8 cellular contexts compared by ENCODE assay signal in genomic region chr12:99985631-99986030, GRCh38. TPM values are rescaled to one million over a fixed set of nuclear protein-coding genes. Genes with fewer than 3 reads are reported as not detected.
DNase-seq lines count a peak whose midpoint lies in the region; ATAC-seq and TF ChIP-seq lines count a peak whose summit lies in the region.

No MANE protein-coding gene starts in this region.

- H3K4me3 ChIP-seq in BLaER1, result peak overlapping the region; percentile 85
- peak overlapping the region; percentile 72 for H3K4me3 ChIP-seq in Karpas-422 (ENCODE audit: low read length)

- H3K4me1 ChIP-seq in BLaER1, result peaks cover 26% of the 10 kb centered on the region
- H3K4me1 ChIP-seq in Karpas-422 (ENCODE audit: low read length), result peaks cover 11% of the 10 kb centered on the region

- peak overlapping the region; percentile 89 for H3K9ac ChIP-seq in BLaER1
- peak overlapping the region; percentile 66; the same call in 1 of the 2 replicates for H3K9ac ChIP-seq in Karpas-422 (ENCODE audit: low read length)

- no peak for TF ChIP-seq CTCF in nephron progenitor cell (IDR thresholded peaks at IDR 0.05)

- H3K9me2 ChIP-seq in Karpas-422 (replicated peaks; ENCODE audit: insufficient read depth, low read length), result no peaks in the 10 kb centered on the region

- H3K9me3 ChIP-seq in BLaER1 (0 out of 2 replicates have a peak, but pooled peaks cover 5% of the 10 kb centered on the region), Karpas-422 (ENCODE audit: low read length) (no peaks in the 10 kb centered on the region)

- H3K27me3 Mint-ChIP-seq in central memory CD8-positive, alpha-beta T cell, result peaks cover 66% of the 10 kb centered on the region
- H3K27me3 Mint-ChIP-seq in nephron progenitor cell (ENCODE audit: low read depth, poor library complexity), result peaks cover 58% of the 10 kb centered on the region

- no peaks in the 10 kb centered on the region for H3K4me1 Mint-ChIP-seq in central memory CD8-positive, alpha-beta T cell
- H3K4me1 Mint-ChIP-seq in nephron progenitor cell, result peaks cover 18% of the 10 kb centered on the region

- no peaks in the 10 kb centered on the region for H3K79me2 ChIP-seq in Karpas-422 (ENCODE audit: low read length)

- H3K9me3 Mint-ChIP-seq in central memory CD8-positive, alpha-beta T cell, result no peaks in the 10 kb centered on the region
- H3K9me3 Mint-ChIP-seq in nephron progenitor cell, result no peaks in the 10 kb centered on the region

- H3K36me3 Mint-ChIP-seq in central memory CD8-positive, alpha-beta T cell (ENCODE audit: insufficient read depth), result no peaks in the 10 kb centered on the region
- no peaks in the 10 kb centered on the region for H3K36me3 Mint-ChIP-seq in nephron progenitor cell (ENCODE audit: low read depth)

- peak overlapping the region; percentile 34 for H3K4me3 Mint-ChIP-seq in central memory CD8-positive, alpha-beta T cell
- H3K4me3 Mint-ChIP-seq in nephron progenitor cell, result peak overlapping the region; percentile 89

- peak overlapping the region; percentile 92 for H3K27ac ChIP-seq in BLaER1
- H3K27ac ChIP-seq in Karpas-422 (ENCODE audit: low read length), result no peak overlapping the region

- no peaks in the 10 kb centered on the region for H3K36me3 ChIP-seq in BLaER1
- H3K36me3 ChIP-seq in Karpas-422 (ENCODE audit: insufficient read depth, low read length), result no peaks in the 10 kb centered on the region

- no peak overlapping the region for H3K27ac Mint-ChIP-seq in central memory CD8-positive, alpha-beta T cell (ENCODE audit: low read depth)
- H3K27ac Mint-ChIP-seq in nephron progenitor cell, result no peak overlapping the region

- H4K20me1 ChIP-seq in BLaER1 (no peaks in the 10 kb centered on the region), Karpas-422 (ENCODE audit: insufficient read depth, low read depth, low read length) (no peaks in the 10 kb centered on the region)

- no peaks in the 10 kb centered on the region for H3K27me3 ChIP-seq in BLaER1
- H3K27me3 ChIP-seq in Karpas-422 (ENCODE audit: low read length), result no peaks in the 10 kb centered on the region

- H3K4me2 ChIP-seq in BLaER1 (peak overlapping the region; percentile 91), Karpas-422 (ENCODE audit: low read depth, low read length, poor library complexity, severe bottlenecking) (peak overlapping the region; percentile 90)

- no peak overlapping the region for H2AFZ ChIP-seq in Karpas-422 (ENCODE audit: low read length)

- no peak for ATAC-seq in central memory CD8-positive, alpha-beta T cell (replicated peaks; ENCODE audit: extremely low read depth, poor library complexity, severe bottlenecking)
- no peak for ATAC-seq in HG02642 (IDR thresholded peaks at IDR 0.05; ENCODE audit: poor library complexity, unreplicated experiment)

- DNase-seq in Karpas-422 (no peak), nephron progenitor cell (no peak), HT-29 (ENCODE audit: low spot score) (no peak)
- DNase-seq in central memory CD8-positive, alpha-beta T cell (ENCODE audit: low spot score in 2 of 2), result no peak
- no peak for DNase-seq in stimulated activated CD4-positive, alpha-beta T cell treated with anti-CD3 and anti-CD28 coated beads, Interleukin-12 subunit alpha, Interleukin-12 subunit beta, amount 100 ng/mL, for 4 hours
- DNase-seq in stimulated activated naive CD4-positive, alpha-beta T cell treated with Interleukin-2 at 50 U/mL for 16 hours (lab: John Stamatoyannopoulos, UW), result no peak

RNA-seq across cellular contexts. Expression of gene ANKS1B, which starts 0.9 kb away (rescaled TPM):
- total RNA-seq in Karpas-422 (2014; rRNA removed; shearing (Covaris generic); ENCODE audit: low replicate concordance), result 13.3 and 23.4 TPM in 2 replicates
- total RNA-seq in HT-29 (2014; rRNA removed; shearing (Covaris generic)), result not detected in 2 replicates

Comparison
In these comparisons a context has a peak if more than half of its experiments do, and no peak if none do; other contexts are left out.
1. RNA of gene ANKS1B, which starts 0.9 kb away (total RNA-seq): 13.3 to 23.4 TPM in Karpas-422; not detected in HT-29; every median in the first group is over 10 times any median in the second.